8 cellular contexts compared by ENCODE assay signal in genomic region chr19:42279902-42280760, GRCh38. TPM values are rescaled to one million over a fixed set of nuclear protein-coding genes. Genes with fewer than 3 reads are reported as not detected.
A peak's percentile ranks its signal among the peaks of the same experiment; 100 is the strongest.
DNase-seq lines count a peak whose midpoint lies in the region; ATAC-seq, FAIRE-seq and TF ChIP-seq lines count a peak whose summit lies in the region.

No MANE protein-coding gene starts in this region.

- TF ChIP-seq CTCF in left lung (IDR thresholded peaks at IDR 0.05) = peak; percentile 73 to 88

- H3K9me3 ChIP-seq in left lung = no peaks in the 10 kb centered on the region

- DNase-seq in GM12891 (ENCODE audit: insufficient read length, low spot score) (peak; percentile 96), NCI-H345 treated with DMSO at 0.1 percent for 48 hours (lab: John Stamatoyannopoulos, UW; ENCODE audit: unreplicated experiment) (peak; percentile 74), cortex of kidney (lab: John Stamatoyannopoulos, UW) (peak; percentile 43), left lung (peak; percentile 90 to 93)
- peak; percentile 97 for DNase-seq in activated CD4-positive, alpha-beta T cell treated with anti-CD3 and anti-CD28 coated beads, Interleukin-2, amount 10 ng/mL, durations not matched to agents 24 days and 14 days
- DNase-seq in stimulated activated CD4-positive, alpha-beta T cell treated with anti-CD3 and anti-CD28 coated beads, Interleukin-2, amount 100 ng/mL, for 4 hours (ENCODE audit: low read depth) = peak; percentile 73

- H3K36me3 Mint-ChIP-seq in activated CD4-positive, alpha-beta T cell treated with anti-CD3 and anti-CD28 coated beads, Interleukin-2, amount 10 ng/mL, durations not matched to agents 24 days and 14 days (ENCODE audit: low read depth) = peaks cover 14% of the 10 kb centered on the region

- peak; percentile 42; the same call in 1 of the 2 replicates for TF ChIP-seq POLR2A in GM12891 (IDR thresholded peaks at IDR 0.05; ENCODE audit: low read depth, low read length)

- H3K27ac ChIP-seq in left lung = peak overlapping the region; percentile 89 to 94

- H3K27me3 Mint-ChIP-seq in activated CD4-positive, alpha-beta T cell treated with anti-CD3 and anti-CD28 coated beads, Interleukin-2, amount 10 ng/mL, durations not matched to agents 24 days and 14 days = no peaks in the 10 kb centered on the region

- no peak overlapping the region for H3K4me3 Mint-ChIP-seq in activated CD4-positive, alpha-beta T cell treated with anti-CD3 and anti-CD28 coated beads, Interleukin-2, amount 10 ng/mL, durations not matched to agents 24 days and 14 days

- peak; percentile 28 for ATAC-seq in HG03108 (IDR thresholded peaks at IDR 0.05; ENCODE audit: unreplicated experiment)
- ATAC-seq in left lung = peak; percentile 62
- ATAC-seq in HG03469 (IDR thresholded peaks at IDR 0.05; ENCODE audit: unreplicated experiment) = no peak

- H3K4me1 ChIP-seq in left lung = peaks cover 57 to 82% of the 10 kb centered on the region in 2 donors

- intact Hi-C loops in activated CD4-positive, alpha-beta T cell treated with anti-CD3 and anti-CD28 coated beads, Interleukin-2, amount 10 ng/mL, durations not matched to agents 24 days and 14 days (cut with micrococcal nuclease) = loop anchor here (1.0 to 5.0 kb wide), 5 partner anchors 10 to 393 kb away; partner anchors contain the start of gene ERF
- intact Hi-C loops in left lung (cut with DNase I) = no loop called here

- H3K4me3 ChIP-seq in left lung = peak overlapping the region; percentile 75 to 76

- H3K27ac Mint-ChIP-seq in activated CD4-positive, alpha-beta T cell treated with anti-CD3 and anti-CD28 coated beads, Interleukin-2, amount 10 ng/mL, durations not matched to agents 24 days and 14 days = peak overlapping the region; percentile 90

- FAIRE-seq in GM12891 (lab: Jason Lieb, UNC) = peak; percentile 98

- no peaks in the 10 kb centered on the region for H3K9me3 Mint-ChIP-seq in activated CD4-positive, alpha-beta T cell treated with anti-CD3 and anti-CD28 coated beads, Interleukin-2, amount 10 ng/mL, durations not matched to agents 24 days and 14 days

- no peaks in the 10 kb centered on the region for H3K27me3 ChIP-seq in left lung

- peaks cover 0 to 7% of the 10 kb centered on the region in 2 donors for H3K36me3 ChIP-seq in left lung

- H3K4me1 Mint-ChIP-seq in activated CD4-positive, alpha-beta T cell treated with anti-CD3 and anti-CD28 coated beads, Interleukin-2, amount 10 ng/mL, durations not matched to agents 24 days and 14 days = peaks cover 48% of the 10 kb centered on the region

TF ChIP-seq in GM12891, 5 proteins besides CTCF, POLR2A, EP300 and RAD21:
- TF ChIP-seq PAX5 (IDR thresholded peaks at IDR 0.05; ENCODE audit: insufficient read depth, low read length, severe bottlenecking) = no peak
- TF ChIP-seq POLR2AphosphoS5 (IDR thresholded peaks at IDR 0.05; ENCODE audit: low read depth, low read length) = peak; percentile 39; the same call in 1 of the 2 replicates
TF ChIP-seq in GM12891: peak in this region for 1.

RNA-seq across cellular contexts. Expression of gene CIC, which starts 11.1 kb away (rescaled TPM):
- 18.5 TPM for polyA plus RNA-seq in GM12891 (2012; ENCODE audit: low read depth, missing spikeins)
- total RNA-seq in activated CD4-positive, alpha-beta T cell treated with anti-CD3 and anti-CD28 coated beads, Interleukin-2, amount 10 ng/mL, durations not matched to agents 24 days and 14 days = 61.2 and 65.6 TPM in 2 replicates
- total RNA-seq in left lung = 10 to 100 TPM; 59.8 to 76.1 TPM

RNA-seq across cellular contexts. Expression of gene PRR19, which starts 21.8 kb away (rescaled TPM):
- 0.40 TPM for polyA plus RNA-seq in GM12891 (2012; ENCODE audit: low read depth, missing spikeins)
- total RNA-seq in activated CD4-positive, alpha-beta T cell treated with anti-CD3 and anti-CD28 coated beads, Interleukin-2, amount 10 ng/mL, durations not matched to agents 24 days and 14 days = 1.3 and 1.6 TPM in 2 replicates
- total RNA-seq in left lung = 1 to 10 TPM; 1.1 TPM

RNA-seq across cellular contexts. Expression of gene PAFAH1B3, which starts 22.3 kb away (rescaled TPM):
- polyA plus RNA-seq in GM12891 (2012; ENCODE audit: low read depth, missing spikeins) = 25.0 TPM
- 49.1 and 50.4 TPM in 2 replicates for total RNA-seq in activated CD4-positive, alpha-beta T cell treated with anti-CD3 and anti-CD28 coated beads, Interleukin-2, amount 10 ng/mL, durations not matched to agents 24 days and 14 days
- total RNA-seq in left lung = 10 to 100 TPM; 25.0 to 25.7 TPM

RNA-seq across cellular contexts. Expression of gene ERF, which starts 25.2 kb away (rescaled TPM):
- polyA plus RNA-seq in GM12891 (2012; ENCODE audit: low read depth, missing spikeins) = 18.2 TPM
- total RNA-seq in activated CD4-positive, alpha-beta T cell treated with anti-CD3 and anti-CD28 coated beads, Interleukin-2, amount 10 ng/mL, durations not matched to agents 24 days and 14 days = 71.6 and 82.3 TPM in 2 replicates
- total RNA-seq in left lung = 10 to 100 TPM; 47.0 to 55.0 TPM

RNA-seq across cellular contexts. Expression of gene TMEM145, which starts 33.0 kb away (rescaled TPM):
- polyA plus RNA-seq in GM12891 (2012; ENCODE audit: low read depth, missing spikeins) = 0.28 TPM
- total RNA-seq in activated CD4-positive, alpha-beta T cell treated with anti-CD3 and anti-CD28 coated beads, Interleukin-2, amount 10 ng/mL, durations not matched to agents 24 days and 14 days = 0.78 and 0.82 TPM in 2 replicates
- total RNA-seq in left lung = under 1 TPM; 0.21 to 0.32 TPM

Comparison
In these comparisons a context has a peak if more than half of its experiments do, and no peak if none do; other contexts are left out.
1. DNase-seq: peak in every context shown above with its lines; median percentile 97 in activated CD4-positive, alpha-beta T cell treated with anti-CD3 and anti-CD28 coated beads, Interleukin-2, amount 10 ng/mL, durations not matched to agents 24 days and 14 days; 96 in GM12891; 92 in left lung; 74 in NCI-H345 treated with DMSO at 0.1 percent for 48 hours; 73 in stimulated activated CD4-positive, alpha-beta T cell treated with anti-CD3 and anti-CD28 coated beads, Interleukin-2, amount 100 ng/mL, for 4 hours; 43 in cortex of kidney.